Comparison of ENCODE assay signal across 1 cellular context in the genomic region with DNA sequence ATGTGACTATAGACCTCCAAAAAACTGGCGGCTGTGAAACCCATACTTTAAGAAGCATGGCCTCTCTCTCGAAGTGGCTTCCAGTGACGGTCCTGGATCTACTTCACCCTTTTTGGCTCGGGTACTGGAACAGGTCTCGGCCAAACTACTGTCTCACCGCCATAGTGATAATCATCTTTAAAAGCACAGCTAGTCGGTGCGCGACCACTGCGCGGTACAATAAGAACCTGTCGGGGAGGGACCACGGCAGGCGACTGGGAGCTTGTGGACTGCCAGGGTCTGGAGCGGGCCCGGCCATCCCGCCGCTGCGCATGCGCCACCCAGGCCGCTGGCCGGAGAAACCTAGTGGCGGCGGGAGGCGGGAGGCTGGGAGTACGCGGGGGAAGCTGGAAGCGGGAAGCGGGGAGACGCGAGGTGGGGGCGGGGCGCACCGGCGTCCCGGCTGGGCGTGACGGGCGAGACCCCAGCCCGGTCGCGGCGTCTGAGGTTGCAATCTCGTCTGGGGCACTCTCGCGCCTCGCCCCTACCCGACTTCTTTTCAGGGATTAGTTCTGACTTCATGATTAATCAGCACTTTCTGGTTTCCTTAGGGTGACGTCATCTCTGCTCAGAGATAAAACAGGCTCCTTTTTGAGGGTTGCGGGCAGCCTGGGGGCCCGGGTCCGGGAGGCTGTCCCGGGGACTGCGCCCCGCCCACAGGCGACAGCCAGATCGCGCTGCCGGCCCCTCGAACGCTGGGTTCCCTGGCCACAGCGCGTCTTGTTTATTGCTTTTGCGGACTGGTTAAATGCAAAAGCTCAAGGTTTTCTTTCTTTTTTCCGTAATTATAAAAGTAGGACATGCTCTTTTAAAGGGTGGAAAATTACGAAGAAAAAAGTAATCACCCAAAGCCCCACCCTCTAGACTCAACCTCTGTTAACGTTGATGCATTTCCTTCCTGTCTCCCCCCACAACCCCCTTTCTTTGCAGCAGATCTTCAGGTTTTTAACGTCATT.
TF ChIP-seq lines count a peak whose summit lies in the region.

No MANE protein-coding gene starts in this region.

TF ChIP-seq in K562, 482 proteins besides CTCF, POLR2A, EP300 and RAD21 (continued from another document and continues in another):
- TF ChIP-seq, protein P1, sequence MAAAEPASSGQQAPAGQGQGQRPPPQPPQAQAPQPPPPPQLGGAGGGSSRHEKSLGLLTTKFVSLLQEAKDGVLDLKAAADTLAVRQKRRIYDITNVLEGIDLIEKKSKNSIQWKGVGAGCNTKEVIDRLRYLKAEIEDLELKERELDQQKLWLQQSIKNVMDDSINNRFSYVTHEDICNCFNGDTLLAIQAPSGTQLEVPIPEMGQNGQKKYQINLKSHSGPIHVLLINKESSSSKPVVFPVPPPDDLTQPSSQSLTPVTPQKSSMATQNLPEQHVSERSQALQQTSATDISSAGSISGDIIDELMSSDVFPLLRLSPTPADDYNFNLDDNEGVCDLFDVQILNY (CRISPR knock-in tag; IDR thresholded peaks at IDR 0.05), result 0 out of 2 replicates have a peak, but pooled peaks have one; percentile 15
- no peak for TF ChIP-seq ZNF140 (CRISPR knock-in tag; IDR thresholded peaks at IDR 0.05)
- TF ChIP-seq PHB2 (IDR thresholded peaks at IDR 0.05; ENCODE audit: low read depth), result no peak
- no peak for TF ChIP-seq ZFP1 (CRISPR knock-in tag; IDR thresholded peaks at IDR 0.05)
- TF ChIP-seq, protein P2, sequence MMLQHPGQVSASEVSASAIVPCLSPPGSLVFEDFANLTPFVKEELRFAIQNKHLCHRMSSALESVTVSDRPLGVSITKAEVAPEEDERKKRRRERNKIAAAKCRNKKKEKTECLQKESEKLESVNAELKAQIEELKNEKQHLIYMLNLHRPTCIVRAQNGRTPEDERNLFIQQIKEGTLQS (IDR thresholded peaks at IDR 0.05), result peak; percentile 100
- TF ChIP-seq, protein P2 (CRISPR knock-in tag; conservative IDR thresholded peaks at IDR 0.05), result peak; percentile 91
- peak; percentile 34; the same call in 1 of the 2 replicates for TF ChIP-seq ETV1 (tag; conservative IDR thresholded peaks at IDR 0.05; ENCODE audit: low read depth)
- no peak for TF ChIP-seq TAF7 (tag; IDR thresholded peaks at IDR 0.05)
- no peak for TF ChIP-seq FOXJ2 (tag; IDR thresholded peaks at IDR 0.05)
- TF ChIP-seq CHCHD3 (CRISPR knock-in tag; IDR thresholded peaks at IDR 0.05), result no peak
- no peak for TF ChIP-seq ZNF780A (CRISPR knock-in tag; IDR thresholded peaks at IDR 0.05)
- peak; percentile 97 for TF ChIP-seq MAFG (tag; conservative IDR thresholded peaks at IDR 0.05)
- no peak for TF ChIP-seq ZNF75A (CRISPR knock-in tag; IDR thresholded peaks at IDR 0.05)
- TF ChIP-seq, protein P3, sequence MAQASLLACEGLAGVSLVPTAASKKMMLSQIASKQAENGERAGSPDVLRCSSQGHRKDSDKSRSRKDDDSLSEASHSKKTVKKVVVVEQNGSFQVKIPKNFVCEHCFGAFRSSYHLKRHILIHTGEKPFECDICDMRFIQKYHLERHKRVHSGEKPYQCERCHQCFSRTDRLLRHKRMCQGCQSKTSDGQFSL (CRISPR knock-in tag; IDR thresholded peaks at IDR 0.05), result no peak
- TF ChIP-seq, protein P3 (tag; IDR thresholded peaks at IDR 0.05), result no peak
- no peak for TF ChIP-seq MIER1 (IDR thresholded peaks at IDR 0.05; ENCODE audit: low read depth)
- TF ChIP-seq EZH2 (IDR thresholded peaks at IDR 0.05; ENCODE audit: borderline replicate concordance, low read depth, low read length), result no peak
- TF ChIP-seq HNRNPLL (IDR thresholded peaks at IDR 0.05; ENCODE audit: low read depth, low read length, poor library complexity, severe bottlenecking), result no peak
- TF ChIP-seq RUNX1 (IDR thresholded peaks at IDR 0.05; ENCODE audit: low read depth), result 0 out of 2 replicates have a peak, but pooled peaks have one; percentile 24
- TF ChIP-seq GTF2E2 (tag; IDR thresholded peaks at IDR 0.05), result peak; percentile 88
- TF ChIP-seq, protein P4, sequence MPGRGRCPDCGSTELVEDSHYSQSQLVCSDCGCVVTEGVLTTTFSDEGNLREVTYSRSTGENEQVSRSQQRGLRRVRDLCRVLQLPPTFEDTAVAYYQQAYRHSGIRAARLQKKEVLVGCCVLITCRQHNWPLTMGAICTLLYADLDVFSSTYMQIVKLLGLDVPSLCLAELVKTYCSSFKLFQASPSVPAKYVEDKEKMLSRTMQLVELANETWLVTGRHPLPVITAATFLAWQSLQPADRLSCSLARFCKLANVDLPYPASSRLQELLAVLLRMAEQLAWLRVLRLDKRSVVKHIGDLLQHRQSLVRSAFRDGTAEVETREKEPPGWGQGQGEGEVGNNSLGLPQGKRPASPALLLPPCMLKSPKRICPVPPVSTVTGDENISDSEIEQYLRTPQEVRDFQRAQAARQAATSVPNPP (IDR thresholded peaks at IDR 0.05; ENCODE audit: borderline replicate concordance, insufficient read depth, insufficient read length), result no peak
- TF ChIP-seq, protein P5, sequence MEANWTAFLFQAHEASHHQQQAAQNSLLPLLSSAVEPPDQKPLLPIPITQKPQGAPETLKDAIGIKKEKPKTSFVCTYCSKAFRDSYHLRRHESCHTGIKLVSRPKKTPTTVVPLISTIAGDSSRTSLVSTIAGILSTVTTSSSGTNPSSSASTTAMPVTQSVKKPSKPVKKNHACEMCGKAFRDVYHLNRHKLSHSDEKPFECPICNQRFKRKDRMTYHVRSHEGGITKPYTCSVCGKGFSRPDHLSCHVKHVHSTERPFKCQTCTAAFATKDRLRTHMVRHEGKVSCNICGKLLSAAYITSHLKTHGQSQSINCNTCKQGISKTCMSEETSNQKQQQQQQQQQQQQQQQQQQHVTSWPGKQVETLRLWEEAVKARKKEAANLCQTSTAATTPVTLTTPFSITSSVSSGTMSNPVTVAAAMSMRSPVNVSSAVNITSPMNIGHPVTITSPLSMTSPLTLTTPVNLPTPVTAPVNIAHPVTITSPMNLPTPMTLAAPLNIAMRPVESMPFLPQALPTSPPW (CRISPR knock-in tag; IDR thresholded peaks at IDR 0.05), result peak; percentile 89
- TF ChIP-seq ILF3 (IDR thresholded peaks at IDR 0.05; ENCODE audit: borderline replicate concordance), result no peak
- no peak for TF ChIP-seq PYGO2 (tag; IDR thresholded peaks at IDR 0.05)
- no peak for TF ChIP-seq NR2C2 (CRISPR knock-in tag; IDR thresholded peaks at IDR 0.05)
- TF ChIP-seq NR2C2 (tag; IDR thresholded peaks at IDR 0.05), result peak; percentile 63
- TF ChIP-seq, protein P6, sequence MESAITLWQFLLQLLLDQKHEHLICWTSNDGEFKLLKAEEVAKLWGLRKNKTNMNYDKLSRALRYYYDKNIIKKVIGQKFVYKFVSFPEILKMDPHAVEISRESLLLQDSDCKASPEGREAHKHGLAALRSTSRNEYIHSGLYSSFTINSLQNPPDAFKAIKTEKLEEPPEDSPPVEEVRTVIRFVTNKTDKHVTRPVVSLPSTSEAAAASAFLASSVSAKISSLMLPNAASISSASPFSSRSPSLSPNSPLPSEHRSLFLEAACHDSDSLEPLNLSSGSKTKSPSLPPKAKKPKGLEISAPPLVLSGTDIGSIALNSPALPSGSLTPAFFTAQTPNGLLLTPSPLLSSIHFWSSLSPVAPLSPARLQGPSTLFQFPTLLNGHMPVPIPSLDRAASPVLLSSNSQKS (CRISPR knock-in tag; IDR thresholded peaks at IDR 0.05), result no peak
- TF ChIP-seq PML (IDR thresholded peaks at IDR 0.05; ENCODE audit: low read length), result no peak
- TF ChIP-seq CCNT2 (IDR thresholded peaks at IDR 0.05; ENCODE audit: borderline replicate concordance, extremely low read depth, insufficient read length, low read depth, low read length), result peak; percentile 91
- 0 out of 2 replicates have a peak, but pooled peaks have one; percentile 46 for TF ChIP-seq LCOR (CRISPR knock-in tag; IDR thresholded peaks at IDR 0.05)
- TF ChIP-seq, protein P7, sequence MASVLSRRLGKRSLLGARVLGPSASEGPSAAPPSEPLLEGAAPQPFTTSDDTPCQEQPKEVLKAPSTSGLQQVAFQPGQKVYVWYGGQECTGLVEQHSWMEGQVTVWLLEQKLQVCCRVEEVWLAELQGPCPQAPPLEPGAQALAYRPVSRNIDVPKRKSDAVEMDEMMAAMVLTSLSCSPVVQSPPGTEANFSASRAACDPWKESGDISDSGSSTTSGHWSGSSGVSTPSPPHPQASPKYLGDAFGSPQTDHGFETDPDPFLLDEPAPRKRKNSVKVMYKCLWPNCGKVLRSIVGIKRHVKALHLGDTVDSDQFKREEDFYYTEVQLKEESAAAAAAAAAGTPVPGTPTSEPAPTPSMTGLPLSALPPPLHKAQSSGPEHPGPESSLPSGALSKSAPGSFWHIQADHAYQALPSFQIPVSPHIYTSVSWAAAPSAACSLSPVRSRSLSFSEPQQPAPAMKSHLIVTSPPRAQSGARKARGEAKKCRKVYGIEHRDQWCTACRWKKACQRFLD (CRISPR knock-in tag; IDR thresholded peaks at IDR 0.05), result peak; percentile 84
- TF ChIP-seq MYNN (IDR thresholded peaks at IDR 0.05), result no peak
- TF ChIP-seq MYNN (CRISPR knock-in tag; IDR thresholded peaks at IDR 0.05), result no peak
- TF ChIP-seq ZNF384 (IDR thresholded peaks at IDR 0.05; ENCODE audit: low read depth, low read length), result no peak
- 0 out of 2 replicates have a peak, but pooled peaks have one; percentile 45 for TF ChIP-seq ELF4 (CRISPR knock-in tag; IDR thresholded peaks at IDR 0.05)
- TF ChIP-seq TAF1 (IDR thresholded peaks at IDR 0.05; ENCODE audit: control insufficient read depth, extremely low read depth, insufficient read depth, low read length, severe bottlenecking), result no peak
- TF ChIP-seq FOXM1 (IDR thresholded peaks at IDR 0.05; ENCODE audit: low read depth), result no peak
- no peak; the same call in 1 of the 2 replicates for TF ChIP-seq FOXM1 (CRISPR knock-in tag; IDR thresholded peaks at IDR 0.05; ENCODE audit: low read depth)
- no peak for TF ChIP-seq CREBBP (IDR thresholded peaks at IDR 0.05; ENCODE audit: low read depth, low read length)
- TF ChIP-seq, protein P8, sequence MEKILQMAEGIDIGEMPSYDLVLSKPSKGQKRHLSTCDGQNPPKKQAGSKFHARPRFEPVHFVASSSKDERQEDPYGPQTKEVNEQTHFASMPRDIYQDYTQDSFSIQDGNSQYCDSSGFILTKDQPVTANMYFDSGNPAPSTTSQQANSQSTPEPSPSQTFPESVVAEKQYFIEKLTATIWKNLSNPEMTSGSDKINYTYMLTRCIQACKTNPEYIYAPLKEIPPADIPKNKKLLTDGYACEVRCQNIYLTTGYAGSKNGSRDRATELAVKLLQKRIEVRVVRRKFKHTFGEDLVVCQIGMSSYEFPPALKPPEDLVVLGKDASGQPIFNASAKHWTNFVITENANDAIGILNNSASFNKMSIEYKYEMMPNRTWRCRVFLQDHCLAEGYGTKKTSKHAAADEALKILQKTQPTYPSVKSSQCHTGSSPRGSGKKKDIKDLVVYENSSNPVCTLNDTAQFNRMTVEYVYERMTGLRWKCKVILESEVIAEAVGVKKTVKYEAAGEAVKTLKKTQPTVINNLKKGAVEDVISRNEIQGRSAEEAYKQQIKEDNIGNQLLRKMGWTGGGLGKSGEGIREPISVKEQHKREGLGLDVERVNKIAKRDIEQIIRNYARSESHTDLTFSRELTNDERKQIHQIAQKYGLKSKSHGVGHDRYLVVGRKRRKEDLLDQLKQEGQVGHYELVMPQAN (IDR thresholded peaks at IDR 0.05; ENCODE audit: borderline replicate concordance), result no peak
- TF ChIP-seq, protein P9, sequence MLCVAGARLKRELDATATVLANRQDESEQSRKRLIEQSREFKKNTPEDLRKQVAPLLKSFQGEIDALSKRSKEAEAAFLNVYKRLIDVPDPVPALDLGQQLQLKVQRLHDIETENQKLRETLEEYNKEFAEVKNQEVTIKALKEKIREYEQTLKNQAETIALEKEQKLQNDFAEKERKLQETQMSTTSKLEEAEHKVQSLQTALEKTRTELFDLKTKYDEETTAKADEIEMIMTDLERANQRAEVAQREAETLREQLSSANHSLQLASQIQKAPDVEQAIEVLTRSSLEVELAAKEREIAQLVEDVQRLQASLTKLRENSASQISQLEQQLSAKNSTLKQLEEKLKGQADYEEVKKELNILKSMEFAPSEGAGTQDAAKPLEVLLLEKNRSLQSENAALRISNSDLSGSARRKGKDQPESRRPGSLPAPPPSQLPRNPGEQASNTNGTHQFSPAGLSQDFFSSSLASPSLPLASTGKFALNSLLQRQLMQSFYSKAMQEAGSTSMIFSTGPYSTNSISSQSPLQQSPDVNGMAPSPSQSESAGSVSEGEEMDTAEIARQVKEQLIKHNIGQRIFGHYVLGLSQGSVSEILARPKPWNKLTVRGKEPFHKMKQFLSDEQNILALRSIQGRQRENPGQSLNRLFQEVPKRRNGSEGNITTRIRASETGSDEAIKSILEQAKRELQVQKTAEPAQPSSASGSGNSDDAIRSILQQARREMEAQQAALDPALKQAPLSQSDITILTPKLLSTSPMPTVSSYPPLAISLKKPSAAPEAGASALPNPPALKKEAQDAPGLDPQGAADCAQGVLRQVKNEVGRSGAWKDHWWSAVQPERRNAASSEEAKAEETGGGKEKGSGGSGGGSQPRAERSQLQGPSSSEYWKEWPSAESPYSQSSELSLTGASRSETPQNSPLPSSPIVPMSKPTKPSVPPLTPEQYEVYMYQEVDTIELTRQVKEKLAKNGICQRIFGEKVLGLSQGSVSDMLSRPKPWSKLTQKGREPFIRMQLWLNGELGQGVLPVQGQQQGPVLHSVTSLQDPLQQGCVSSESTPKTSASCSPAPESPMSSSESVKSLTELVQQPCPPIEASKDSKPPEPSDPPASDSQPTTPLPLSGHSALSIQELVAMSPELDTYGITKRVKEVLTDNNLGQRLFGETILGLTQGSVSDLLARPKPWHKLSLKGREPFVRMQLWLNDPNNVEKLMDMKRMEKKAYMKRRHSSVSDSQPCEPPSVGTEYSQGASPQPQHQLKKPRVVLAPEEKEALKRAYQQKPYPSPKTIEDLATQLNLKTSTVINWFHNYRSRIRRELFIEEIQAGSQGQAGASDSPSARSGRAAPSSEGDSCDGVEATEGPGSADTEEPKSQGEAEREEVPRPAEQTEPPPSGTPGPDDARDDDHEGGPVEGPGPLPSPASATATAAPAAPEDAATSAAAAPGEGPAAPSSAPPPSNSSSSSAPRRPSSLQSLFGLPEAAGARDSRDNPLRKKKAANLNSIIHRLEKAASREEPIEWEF (CRISPR knock-in tag; IDR thresholded peaks at IDR 0.05), result peak; percentile 72; the same call in 1 of the 2 replicates
- TF ChIP-seq, protein P10, sequence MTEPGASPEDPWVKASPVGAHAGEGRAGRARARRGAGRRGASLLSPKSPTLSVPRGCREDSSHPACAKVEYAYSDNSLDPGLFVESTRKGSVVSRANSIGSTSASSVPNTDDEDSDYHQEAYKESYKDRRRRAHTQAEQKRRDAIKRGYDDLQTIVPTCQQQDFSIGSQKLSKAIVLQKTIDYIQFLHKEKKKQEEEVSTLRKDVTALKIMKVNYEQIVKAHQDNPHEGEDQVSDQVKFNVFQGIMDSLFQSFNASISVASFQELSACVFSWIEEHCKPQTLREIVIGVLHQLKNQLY (CRISPR knock-in tag; conservative IDR thresholded peaks at IDR 0.05), result no peak
- TF ChIP-seq RFX5 (IDR thresholded peaks at IDR 0.05; ENCODE audit: low read depth, low read length), result no peak
- TF ChIP-seq NR2F6 (CRISPR knock-in tag; IDR thresholded peaks at IDR 0.05), result no peak
- TF ChIP-seq XRCC3 (IDR thresholded peaks at IDR 0.05), result no peak
- TF ChIP-seq SUPT5H (IDR thresholded peaks at IDR 0.05), result peak; percentile 73
- TF ChIP-seq KAT2B (IDR thresholded peaks at IDR 0.05; ENCODE audit: low read depth, low read length), result no peak
- TF ChIP-seq POLR2H (tag; IDR thresholded peaks at IDR 0.05; ENCODE audit: low read depth), result peak; percentile 89
